ENCODE assay signal across 21 cellular contexts in the genomic region with DNA sequence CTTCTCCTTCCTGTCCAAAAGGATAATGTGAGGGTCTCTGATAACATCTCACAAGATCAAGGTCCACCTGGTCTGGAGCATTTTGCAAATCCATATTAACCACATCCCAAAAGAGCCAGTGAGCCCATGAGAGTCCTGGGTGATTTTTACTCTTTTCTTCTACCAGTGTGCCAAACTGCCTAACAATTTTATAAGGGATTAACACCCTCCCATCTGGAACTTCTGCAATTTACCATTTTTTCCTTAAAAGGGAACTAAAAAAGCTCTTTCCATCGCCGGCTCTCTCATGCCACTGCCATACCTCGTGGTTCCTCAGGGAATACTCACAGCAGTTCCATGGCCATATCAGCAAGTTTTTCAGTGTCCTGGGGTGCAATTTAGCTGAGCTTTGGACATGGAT. TPM values are rescaled to one million over a fixed set of nuclear protein-coding genes. Genes with fewer than 3 reads are reported as not detected.
DNase-seq lines count a peak whose midpoint lies in the region; TF ChIP-seq lines count a peak whose summit lies in the region.
"Had no signal": no experiment of that assay in that cellular context is flagged by ENCODE, and none has a peak within 500 bp of the region (broad histone marks: within the 10 kb centered on the region; RNA-seq: fewer than 3 reads in every experiment).

No MANE protein-coding gene starts in this region.

- H3K9ac ChIP-seq in endodermal cell (ENCODE audit: extremely low read depth, low read length, poor library complexity, severe bottlenecking) (no peak overlapping the region), parathyroid adenoma (no peak overlapping the region)

- H3K27me3 ChIP-seq in endodermal cell (ENCODE audit: control insufficient read depth, insufficient read depth, low read length, poor library complexity, severe bottlenecking) (no peaks in the 10 kb centered on the region), parathyroid adenoma (ENCODE audit: control insufficient read depth, insufficient read depth, low read length) (no peaks in the 10 kb centered on the region)

- no peak overlapping the region for H3K4me3 ChIP-seq in endodermal cell (ENCODE audit: low read length)
- H3K4me3 ChIP-seq in parathyroid adenoma (ENCODE audit: low read depth, low read length): no peak overlapping the region
- H3K4me3 ChIP-seq: GM23338, SK-N-MC had no signal

- DNase-seq in GF-D8 (lab: John Stamatoyannopoulos, UW): peak; percentile 38
- DNase-seq in Kasumi-1 (lab: John Stamatoyannopoulos, UW): peak; percentile 18 to 27
- peak; percentile 21 for DNase-seq in endodermal cell
- DNase-seq in dedifferentiated amniotic fluid mesenchymal stem cell (ENCODE audit: extremely low spot score): no peak
- DNase-seq in DMS 273 (lab: John Stamatoyannopoulos, UW; ENCODE audit: unreplicated experiment): no peak
- no peak for DNase-seq in caudate nucleus (lab: John Stamatoyannopoulos, UW)
- DNase-seq: C1 segment of cervical spinal cord; CD8-positive, alpha-beta T cell; DMS79 treated with DMSO at 0.1 percent for 48 hours; Karpas-422; NCI-H1105 treated with DMSO at 0.1 percent for 48 hours; NCI-H146; NCI-H1930; NCI-H2107; NCI-H524; NCI-H774; SIG-M5; SW 1271 had no signal

- H3K4me1 Mint-ChIP-seq in endodermal cell: peaks cover 9% of the 10 kb centered on the region
- H3K4me1 Mint-ChIP-seq: GM23338 had no signal

- WGBS in endodermal cell (ENCODE audit: insufficient coverage in 1 of 2, insufficient read length in 1 of 2), 2 experiments: 88 to 94% methylated on average over 3 of the region's 3 CpGs

- no peak overlapping the region for H3K27ac Mint-ChIP-seq in endodermal cell
- H3K27ac Mint-ChIP-seq: CD8-positive, alpha-beta T cell; GM23338 had no signal

- H3K9me3 ChIP-seq in endodermal cell (ENCODE audit: control insufficient read depth, low read length) (peaks cover 20% of the 10 kb centered on the region), parathyroid adenoma (ENCODE audit: control insufficient read depth, low read length) (no peaks in the 10 kb centered on the region)

- peaks cover 13% of the 10 kb centered on the region for H3K9me3 Mint-ChIP-seq in endodermal cell

- TF ChIP-seq CTCF in endodermal cell (conservative IDR thresholded peaks at IDR 0.05): no peak
- no peak for TF ChIP-seq CTCF in parathyroid adenoma (IDR thresholded peaks at IDR 0.05)

- no peaks in the 10 kb centered on the region for H3K79me2 ChIP-seq in parathyroid adenoma

- H3K4me2 ChIP-seq in parathyroid adenoma (ENCODE audit: low read length): no peak overlapping the region
- H3K4me2 ChIP-seq: GM23338 had no signal

- H3K27ac ChIP-seq in endodermal cell (ENCODE audit: low read depth, low read length) (no peak overlapping the region), parathyroid adenoma (peak overlapping the region; percentile 84), caudate nucleus (ENCODE audit: low read depth, low read length) (no peak overlapping the region)
- H3K27ac ChIP-seq: SK-N-MC had no signal

- H3K36me3 Mint-ChIP-seq in endodermal cell (ENCODE audit: low read depth): no peaks in the 10 kb centered on the region

- H3K4me1 ChIP-seq in endodermal cell (ENCODE audit: control insufficient read depth, insufficient read depth, low read length) (no peaks in the 10 kb centered on the region), parathyroid adenoma (peaks cover 39% of the 10 kb centered on the region)

- H3K36me3 ChIP-seq in endodermal cell (ENCODE audit: control insufficient read depth, insufficient read depth, low read length): no peaks in the 10 kb centered on the region
- H3K36me3 ChIP-seq in parathyroid adenoma (ENCODE audit: control insufficient read depth, insufficient read depth, low read length): no peaks in the 10 kb centered on the region

- peaks cover 3% of the 10 kb centered on the region for H3K27me3 Mint-ChIP-seq in endodermal cell (ENCODE audit: insufficient read depth)

- H3K4me3 Mint-ChIP-seq in endodermal cell: no peak overlapping the region
- H3K4me3 Mint-ChIP-seq: CD8-positive, alpha-beta T cell; GM23338 had no signal

- H2AFZ ChIP-seq in parathyroid adenoma: peak overlapping the region; percentile 50
- H2AFZ ChIP-seq: GM23338 had no signal

RNA-seq across cellular contexts. Expression of a gene that starts 55.7 kb away (rescaled TPM):
- total RNA-seq in endodermal cell: 10 to 100 TPM in 1 of 2 donors, 1 to 10 TPM in 1; 5.9 to 12.6 TPM
- polyA plus RNA-seq in endodermal cell (2013, experiment 1 of 2): 7.7 TPM
- polyA plus RNA-seq in endodermal cell (2013, experiment 2 of 2): 7.6 TPM

Comparison
In these comparisons a context has a peak if more than half of its experiments do, and no peak if none do; other contexts are left out.
1. DNase-seq: peak in GF-D8 (single experiment), Kasumi-1 (2 of 2) and endodermal cell (single experiment); none in dedifferentiated amniotic fluid mesenchymal stem cell (single experiment), DMS 273 (single experiment) and caudate nucleus (0 of 61).